18 cellular contexts compared by ENCODE assay signal in genomic region chr15:71962537-71962936, GRCh38.
A peak's percentile ranks its signal among the peaks of the same experiment; 100 is the strongest.
DNase-seq lines count a peak whose midpoint lies in the region; ATAC-seq and TF ChIP-seq lines count a peak whose summit lies in the region.
"Had no signal": no experiment of that assay in that cellular context is flagged by ENCODE, and none has a peak within 500 bp of the region (broad histone marks: within the 10 kb centered on the region; RNA-seq: fewer than 3 reads in every experiment).

No MANE protein-coding gene starts in this region.

- H3K27me3 ChIP-seq in right atrium auricular region: no peaks in the 10 kb centered on the region
- H3K27me3 ChIP-seq in PC-3 (ENCODE audit: low read length): no peaks in the 10 kb centered on the region

- no peaks in the 10 kb centered on the region for H3K9me2 ChIP-seq in PC-3 (replicated peaks; ENCODE audit: low read length)

- H3K4me1 ChIP-seq in right atrium auricular region: no peaks in the 10 kb centered on the region
- H3K4me1 ChIP-seq in PC-3 (ENCODE audit: insufficient read depth, low read length): peaks cover 11% of the 10 kb centered on the region

- no peaks in the 10 kb centered on the region for H3K27me3 Mint-ChIP-seq in osteocyte (ENCODE audit: unreplicated experiment)
- H3K27me3 Mint-ChIP-seq in activated T-cell treated with anti-CD3 and anti-CD28 coated beads, Interleukin-2, amount 50 U/mL, for 4 hours (ENCODE audit: low read depth): no peaks in the 10 kb centered on the region
- H3K27me3 Mint-ChIP-seq: IgD-negative memory B cell had no signal

- no peaks in the 10 kb centered on the region for H3F3A ChIP-seq in PC-3 (ENCODE audit: low read length, unreplicated experiment)

- no peak overlapping the region for H3K4me2 ChIP-seq in PC-3 (ENCODE audit: low read length)

- H3K9me3 Mint-ChIP-seq in osteocyte (ENCODE audit: unreplicated experiment): no peaks in the 10 kb centered on the region
- no peaks in the 10 kb centered on the region for H3K9me3 Mint-ChIP-seq in activated T-cell treated with anti-CD3 and anti-CD28 coated beads, Interleukin-2, amount 50 U/mL, for 4 hours
- H3K9me3 Mint-ChIP-seq: IgD-negative memory B cell had no signal

- H3K9me3 ChIP-seq in right atrium auricular region (no peaks in the 10 kb centered on the region), PC-3 (ENCODE audit: low read length) (no peaks in the 10 kb centered on the region)

- no peaks in the 10 kb centered on the region for H3K79me2 ChIP-seq in PC-3 (ENCODE audit: low read length)

- H3K36me3 ChIP-seq in right atrium auricular region: no peaks in the 10 kb centered on the region
- no peaks in the 10 kb centered on the region for H3K36me3 ChIP-seq in PC-3 (ENCODE audit: low read depth, low read length)

- H2AFZ ChIP-seq in PC-3 (ENCODE audit: low read length): no peak overlapping the region

- H3K27ac ChIP-seq in right atrium auricular region (no peak overlapping the region), PC-3 (ENCODE audit: low read length) (no peak overlapping the region)

- DNase-seq in Right ventricle myocardium superior (no peak), right atrium auricular region (ENCODE audit: low spot score) (no peak), HT-29 (ENCODE audit: low spot score) (peak; percentile 68), PC-3 (peak; percentile 24), osteocyte (ENCODE audit: extremely low spot score, unreplicated experiment) (no peak), dedifferentiated amniotic fluid mesenchymal stem cell (ENCODE audit: extremely low spot score) (no peak)
- DNase-seq in activated T-cell treated with anti-CD3 and anti-CD28 coated beads, Interleukin-2, amount 50 U/mL, for 4 hours: no peak
- DNase-seq: 8988T, C1 segment of cervical spinal cord, HCEC 1CT, MV-4-11, NCI-H1436, NCI-H2107, NCI-H748 treated with DMSO at 0.1 percent for 48 hours, SIG-M5 had no signal

- TF ChIP-seq CTCF in right atrium auricular region (IDR thresholded peaks at IDR 0.05) (no peak), PC-3 (conservative IDR thresholded peaks at IDR 0.05; ENCODE audit: low read depth, low read length) (no peak), osteocyte (IDR thresholded peaks at IDR 0.05) (no peak)

- CTCF ChIA-PET in PC-3 (lab: Charles Lee): no interaction called here

- no peak overlapping the region for H3K9ac ChIP-seq in PC-3 (ENCODE audit: low read length)

- no peaks in the 10 kb centered on the region for H4K20me1 ChIP-seq in PC-3 (ENCODE audit: low read length)

- ATAC-seq in Right ventricle myocardium superior (ENCODE audit: poor library complexity) (peak; percentile 68), PC-3 (peak; percentile 81)
- ATAC-seq in activated CD4-positive, CD25-positive, alpha-beta regulatory T cell treated with anti-CD3 and anti-CD28 coated beads, Interleukin-2, amount 50 U/mL, for 24 hours: no peak
- no peak for ATAC-seq in activated T-cell treated with anti-CD3 and anti-CD28 coated beads, Interleukin-2, amount 50 U/mL, for 4 hours
- ATAC-seq: Panc1 had no signal

- BruUV-seq in PC-3 (replicated peaks; lab: Mats Ljungman, UMichigan): no TSS peak

- H3K4me1 Mint-ChIP-seq in osteocyte (ENCODE audit: unreplicated experiment): peaks cover 19% of the 10 kb centered on the region
- H3K4me1 Mint-ChIP-seq in activated T-cell treated with anti-CD3 and anti-CD28 coated beads, Interleukin-2, amount 50 U/mL, for 4 hours (ENCODE audit: low read depth): no peaks in the 10 kb centered on the region
- H3K4me1 Mint-ChIP-seq: IgD-negative memory B cell had no signal

- H3K4me3 Mint-ChIP-seq in osteocyte (ENCODE audit: unreplicated experiment): no peak overlapping the region
- H3K4me3 Mint-ChIP-seq in activated T-cell treated with anti-CD3 and anti-CD28 coated beads, Interleukin-2, amount 50 U/mL, for 4 hours: no peak overlapping the region
- H3K4me3 Mint-ChIP-seq: IgD-negative memory B cell had no signal

- H3K36me3 Mint-ChIP-seq in osteocyte (ENCODE audit: unreplicated experiment): peaks cover 20% of the 10 kb centered on the region
- peaks cover 30% of the 10 kb centered on the region for H3K36me3 Mint-ChIP-seq in activated T-cell treated with anti-CD3 and anti-CD28 coated beads, Interleukin-2, amount 50 U/mL, for 4 hours (ENCODE audit: insufficient read depth)

- POLR2A ChIA-PET in PC-3 (lab: Charles Lee; ENCODE audit: unreplicated experiment): no interaction called here

- no peak overlapping the region for H3K4me3 ChIP-seq in right atrium auricular region
- no peak overlapping the region for H3K4me3 ChIP-seq in PC-3 (ENCODE audit: low read length)

- H3K27ac Mint-ChIP-seq in osteocyte (ENCODE audit: unreplicated experiment): peak overlapping the region; percentile 57
- H3K27ac Mint-ChIP-seq: IgD-negative memory B cell had no signal

- intact Hi-C loops in Right ventricle myocardium superior (cut with DNase I) (no loop called here), PC-3 (cut with micrococcal nuclease) (no loop called here)

Comparison
In these comparisons a context has a peak if more than half of its experiments do, and no peak if none do; other contexts are left out.
1. ATAC-seq: peak in Right ventricle myocardium superior (single experiment) and PC-3 (single experiment); none in activated CD4-positive, CD25-positive, alpha-beta regulatory T cell treated with anti-CD3 and anti-CD28 coated beads, Interleukin-2, amount 50 U/mL, for 24 hours (0 of 2) and activated T-cell treated with anti-CD3 and anti-CD28 coated beads, Interleukin-2, amount 50 U/mL, for 4 hours (0 of 2).
2. DNase-seq: peak in HT-29 (single experiment) and PC-3 (single experiment); none in Right ventricle myocardium superior (single experiment), right atrium auricular region (single experiment), osteocyte (single experiment), dedifferentiated amniotic fluid mesenchymal stem cell (single experiment) and activated T-cell treated with anti-CD3 and anti-CD28 coated beads, Interleukin-2, amount 50 U/mL, for 4 hours (single experiment).